8 cellular contexts compared by ENCODE assay signal in genomic region chr12:132144115-132145071, GRCh38. TPM values are rescaled to one million over a fixed set of nuclear protein-coding genes. Genes with fewer than 3 reads are reported as not detected.
DNase-seq lines count a peak whose midpoint lies in the region; ATAC-seq, FAIRE-seq and TF ChIP-seq lines count a peak whose summit lies in the region.

Gene DDX51, minus strand, starts transcription at chr12:132144319. Its CDS starts 23 bp downstream, at chr12:132144296.
Gene NOC4L, plus strand, starts transcription at chr12:132144457. Its CDS starts 32 bp downstream, at chr12:132144489.

- H3K4me1 ChIP-seq in breast epithelium = peaks cover 9 to 18% of the 10 kb centered on the region in 2 donors
- H3K4me1 ChIP-seq in small intestine (ENCODE audit: control insufficient read depth in 2 of 2, insufficient read depth in 1 of 2, low read depth in 1 of 2, low read length in 1 of 2) = no peaks in the 10 kb centered on the region

- intact Hi-C loops in breast epithelium (cut with DNase I; ENCODE audit: low total_unique reads) = loop anchor here (10.0 kb wide), 1 partner anchor 350 kb away; the partner anchor contains the start of gene FBRSL1

- peak; percentile 58 for DNase-seq in AG04449 (ENCODE audit: low read depth, low spot score)
- peak; percentile 87 for DNase-seq in NCI-H2171 treated with DMSO at 0.1 percent for 48 hours (lab: John Stamatoyannopoulos, UW)
- DNase-seq in breast epithelium (ENCODE audit: low spot score in 2 of 2) = peak; percentile 93 to 94
- peak; percentile 99 for DNase-seq in iPS-NIHi11 (ENCODE audit: low spot score)
- DNase-seq in small intestine = peak; percentile 90

- POLR2A ChIA-PET in AG04449 (lab: Yijun Ruan, JAX) = no interaction called here

- CTCF ChIA-PET in AG04449 (lab: Yijun Ruan, JAX) = interaction anchor here (2.3 kb wide), 1 partner anchor 9 kb away, joined by 25 read pairs; no protein-coding TSS in a partner anchor

- no peak for TF ChIP-seq POLR2A in breast epithelium (IDR thresholded peaks at IDR 0.05)

- H3K27ac ChIP-seq in VCaP (peak within 1 kb of the TSS; percentile 86), breast epithelium (peak within 1 kb of the TSS; percentile 93 to 95), small intestine (ENCODE audit: low read depth in 1 of 2, low read length in 1 of 2) (peak within 1 kb of the TSS; percentile 70 to 95)

- H3K4me3 ChIP-seq in AG04449 (ENCODE audit: low read depth, low read length) (peak within 1 kb of the TSS; percentile 88), breast epithelium (peak within 1 kb of the TSS; percentile 96 to 100 (median 99)), small intestine (ENCODE audit: low read depth in 1 of 2, low read length in 2 of 2) (peak within 1 kb of the TSS; percentile 92 to 95)

- 0 to 1% (median 1%) methylated on average over 75 to 113 of the region's 113 CpGs for WGBS in small intestine, 3 donors

- ATAC-seq in GM18868 (IDR thresholded peaks at IDR 0.05; ENCODE audit: unreplicated experiment) = peak; percentile 87
- peak; percentile 82 for ATAC-seq in HG03103 (IDR thresholded peaks at IDR 0.05; ENCODE audit: low read depth, unreplicated experiment)

- TF ChIP-seq CTCF in AG04449 (IDR thresholded peaks at IDR 0.05; ENCODE audit: insufficient read depth, low read length, missing control alignments) = no peak
- TF ChIP-seq CTCF in VCaP (conservative IDR thresholded peaks at IDR 0.05) = no peak
- TF ChIP-seq CTCF in breast epithelium (IDR thresholded peaks at IDR 0.05) = no peak

- no peak for FAIRE-seq in small intestine (lab: Jason Lieb, UNC)

- no peaks in the 10 kb centered on the region for H3K27me3 ChIP-seq in breast epithelium
- H3K27me3 ChIP-seq in small intestine (ENCODE audit: control insufficient read depth in 2 of 2, insufficient read depth in 2 of 2, low read length in 2 of 2) = no peaks in the 10 kb centered on the region

- H3K36me3 ChIP-seq in breast epithelium = no peaks in the 10 kb centered on the region
- peaks cover 7 to 12% of the 10 kb centered on the region in 2 donors for H3K36me3 ChIP-seq in small intestine (ENCODE audit: control insufficient read depth in 2 of 2, insufficient read depth in 2 of 2, low read length in 2 of 2)

- H3K9me3 ChIP-seq in breast epithelium (no peaks in the 10 kb centered on the region), small intestine (ENCODE audit: control insufficient read depth, low read depth) (no peaks in the 10 kb centered on the region)

RNA-seq across cellular contexts. Expression of gene DDX51, which starts in this region (rescaled TPM):
- 10 to 100 TPM; 11.2 to 16.7 (median 16.4) TPM for total RNA-seq in breast epithelium
- 10 to 100 TPM in 1 of 3 donors, 1 to 10 TPM in 2; 5.1 to 17.3 (median 7.0) TPM for polyA plus RNA-seq in small intestine

RNA-seq across cellular contexts. Expression of gene NOC4L, which starts in this region (rescaled TPM):
- 10 to 100 TPM; 10.1 to 14.3 (median 11.1) TPM for total RNA-seq in breast epithelium
- 10 to 100 TPM; 24.8 to 32.4 (median 30.3) TPM for polyA plus RNA-seq in small intestine

Comparison
In these comparisons a context has a peak if more than half of its experiments do, and no peak if none do; other contexts are left out.
1. Peak in every context shown above with its lines: DNase-seq, ATAC-seq, H3K4me3 ChIP-seq and H3K27ac ChIP-seq.